ENCODE assay signal across 8 cellular contexts in genomic region chr6:143279385-143279784, GRCh38.
DNase-seq lines count a peak whose midpoint lies in the region; ATAC-seq and TF ChIP-seq lines count a peak whose summit lies in the region.
"Had no signal": no experiment of that assay in that cellular context is flagged by ENCODE, and none has a peak within 500 bp of the region (broad histone marks: within the 10 kb centered on the region; RNA-seq: fewer than 3 reads in every experiment).

No MANE protein-coding gene starts in this region.

- H3K36me3 ChIP-seq in Karpas-422 (ENCODE audit: insufficient read depth, low read length), result no peaks in the 10 kb centered on the region

- no peaks in the 10 kb centered on the region for H3K9me2 ChIP-seq in Karpas-422 (replicated peaks; ENCODE audit: insufficient read depth, low read length)

- no peaks in the 10 kb centered on the region for H3K27me3 Mint-ChIP-seq in neural crest cell (ENCODE audit: low read depth)
- H3K27me3 Mint-ChIP-seq: IgD-negative memory B cell had no signal

- H3K4me1 ChIP-seq in Karpas-422 (ENCODE audit: low read length), result no peaks in the 10 kb centered on the region

- no peaks in the 10 kb centered on the region for H3K27me3 ChIP-seq in Karpas-422 (ENCODE audit: low read length)

- H3K36me3 Mint-ChIP-seq in neural crest cell (ENCODE audit: low read depth), result no peaks in the 10 kb centered on the region

- TF ChIP-seq CTCF in GM12864 (IDR thresholded peaks at IDR 0.05; ENCODE audit: low read depth, low read length, missing control alignments), result peak; percentile 36
- peak; percentile 49 for TF ChIP-seq CTCF in neural crest cell (conservative IDR thresholded peaks at IDR 0.05)

- no peaks in the 10 kb centered on the region for H3K79me2 ChIP-seq in Karpas-422 (ENCODE audit: low read length)

- H3K9ac ChIP-seq in Karpas-422 (ENCODE audit: low read length), result no peak overlapping the region

- no peaks in the 10 kb centered on the region for H3K9me3 ChIP-seq in Karpas-422 (ENCODE audit: low read length)

- H3K4me1 Mint-ChIP-seq in neural crest cell, result no peaks in the 10 kb centered on the region

- DNase-seq in GM12864 (ENCODE audit: low read depth) (no peak), Karpas-422 (peak; percentile 46), dermis blood vessel endothelial cell (peak; percentile 65), neural crest cell (ENCODE audit: low read depth, low spot score) (no peak), NCI-H510A treated with DMSO at 0.1 percent for 48 hours (lab: John Stamatoyannopoulos, UW) (no peak)
- DNase-seq in activated T-cell treated with anti-CD3 and anti-CD28 coated beads, Interleukin-2, amount 50 U/mL, for 1 hour, result no peak

- H4K20me1 ChIP-seq in Karpas-422 (ENCODE audit: insufficient read depth, low read depth, low read length), result no peaks in the 10 kb centered on the region

- no peak overlapping the region for H3K27ac ChIP-seq in Karpas-422 (ENCODE audit: low read length)

- H3K4me2 ChIP-seq in Karpas-422 (ENCODE audit: low read depth, low read length, poor library complexity, severe bottlenecking), result no peak overlapping the region

- H3K27ac Mint-ChIP-seq in neural crest cell (ENCODE audit: unreplicated experiment), result no peak overlapping the region
- H3K27ac Mint-ChIP-seq: IgD-negative memory B cell had no signal

- H2AFZ ChIP-seq in Karpas-422 (ENCODE audit: low read length), result no peak overlapping the region

- H3K9me3 Mint-ChIP-seq in neural crest cell, result no peaks in the 10 kb centered on the region
- H3K9me3 Mint-ChIP-seq: IgD-negative memory B cell had no signal

- no peak for ATAC-seq in GM21717 (IDR thresholded peaks at IDR 0.05; ENCODE audit: unreplicated experiment)

- no peak overlapping the region for H3K4me3 ChIP-seq in GM12864 (ENCODE audit: low read depth, low read length)
- no peak overlapping the region for H3K4me3 ChIP-seq in Karpas-422 (ENCODE audit: low read length)

- no peak overlapping the region for H3K4me3 Mint-ChIP-seq in neural crest cell
- H3K4me3 Mint-ChIP-seq: IgD-negative memory B cell had no signal

Comparison
In these comparisons a context has a peak if more than half of its experiments do, and no peak if none do; other contexts are left out.
1. DNase-seq: peak in Karpas-422 (single experiment) and dermis blood vessel endothelial cell (single experiment); none in GM12864 (single experiment), neural crest cell (single experiment), NCI-H510A treated with DMSO at 0.1 percent for 48 hours (single experiment) and activated T-cell treated with anti-CD3 and anti-CD28 coated beads, Interleukin-2, amount 50 U/mL, for 1 hour (single experiment).